Comparison of ENCODE assay signal across 8 cellular contexts in genomic region chr3:69085543-69086132, GRCh38. TPM values are rescaled to one million over a fixed set of nuclear protein-coding genes. Genes with fewer than 3 reads are reported as not detected.
DNase-seq lines count a peak whose midpoint lies in the region; ATAC-seq and TF ChIP-seq lines count a peak whose summit lies in the region.

No MANE protein-coding gene starts in this region.

- no peaks in the 10 kb centered on the region for H3K27me3 ChIP-seq in BJ (ENCODE audit: control insufficient read depth, insufficient read depth, low read length)

- CTCF ChIA-PET in BJ (lab: Yijun Ruan, JAX): interaction anchor here (3.0 kb wide), 1 partner anchor 35 kb away, joined by 19 read pairs; the partner anchor contains the start of gene LMOD3

- H3K27me3 Mint-ChIP-seq in HFFc6 (ENCODE audit: insufficient read depth) (peaks cover 1% of the 10 kb centered on the region), progenitor cell of endocrine pancreas (no peaks in the 10 kb centered on the region)
- H3K27me3 Mint-ChIP-seq in activated naive CD8-positive, alpha-beta T cell treated with anti-CD3 and anti-CD28 coated beads, Interleukin-2, amount 50 U/mL, for 24 hours: no peaks in the 10 kb centered on the region

- H3K4me1 Mint-ChIP-seq in HFFc6 (ENCODE audit: low read depth) (peaks cover 84% of the 10 kb centered on the region), progenitor cell of endocrine pancreas (ENCODE audit: low read depth) (peaks cover 30% of the 10 kb centered on the region)
- peaks cover 77% of the 10 kb centered on the region for H3K4me1 Mint-ChIP-seq in activated naive CD8-positive, alpha-beta T cell treated with anti-CD3 and anti-CD28 coated beads, Interleukin-2, amount 50 U/mL, for 24 hours

- DNase-seq in BJ (ENCODE audit: low read depth): no peak
- DNase-seq in HFFc6: no peak
- peak; percentile 41 for DNase-seq in activated naive CD8-positive, alpha-beta T cell treated with anti-CD3 and anti-CD28 coated beads, Interleukin-2, amount 50 U/mL, for 24 hours
- DNase-seq in left ventricle myocardium superior: peak; percentile 49
- no peak for DNase-seq in progenitor cell of endocrine pancreas (ENCODE audit: low spot score, unreplicated experiment)

- peaks cover 11% of the 10 kb centered on the region for H3K36me3 Mint-ChIP-seq in HFFc6 (ENCODE audit: low read depth)
- peaks cover 13% of the 10 kb centered on the region for H3K36me3 Mint-ChIP-seq in activated naive CD8-positive, alpha-beta T cell treated with anti-CD3 and anti-CD28 coated beads, Interleukin-2, amount 50 U/mL, for 24 hours (ENCODE audit: low read depth)
- H3K36me3 Mint-ChIP-seq in progenitor cell of endocrine pancreas (ENCODE audit: insufficient read depth): peaks cover under 1% of the 10 kb centered on the region

- no peak for ATAC-seq in activated naive CD8-positive, alpha-beta T cell treated with anti-CD3 and anti-CD28 coated beads, Interleukin-2, amount 50 U/mL, for 24 hours
- ATAC-seq in left ventricle myocardium superior: peak; percentile 41
- ATAC-seq in GM18867 (IDR thresholded peaks at IDR 0.05; ENCODE audit: unreplicated experiment): no peak
- ATAC-seq in GM19467 (IDR thresholded peaks at IDR 0.05; ENCODE audit: unreplicated experiment): no peak
- no peak for ATAC-seq in GM19328 (IDR thresholded peaks at IDR 0.05; ENCODE audit: unreplicated experiment)

- intact Hi-C loops in left ventricle myocardium superior (cut with micrococcal nuclease): no loop called here

- H3K27ac Mint-ChIP-seq in HFFc6 (peak overlapping the region; percentile 96), progenitor cell of endocrine pancreas (peak overlapping the region; percentile 71)
- peak overlapping the region; percentile 99 for H3K27ac Mint-ChIP-seq in activated naive CD8-positive, alpha-beta T cell treated with anti-CD3 and anti-CD28 coated beads, Interleukin-2, amount 50 U/mL, for 24 hours

- H3K9me3 Mint-ChIP-seq in HFFc6: no peaks in the 10 kb centered on the region
- H3K9me3 Mint-ChIP-seq in activated naive CD8-positive, alpha-beta T cell treated with anti-CD3 and anti-CD28 coated beads, Interleukin-2, amount 50 U/mL, for 24 hours: no peaks in the 10 kb centered on the region
- H3K9me3 Mint-ChIP-seq in progenitor cell of endocrine pancreas (ENCODE audit: low read depth): no peaks in the 10 kb centered on the region

- H3K4me3 Mint-ChIP-seq in HFFc6 (peak overlapping the region; percentile 95), progenitor cell of endocrine pancreas (ENCODE audit: low read depth) (peak overlapping the region; percentile 93)
- peak overlapping the region; percentile 86 for H3K4me3 Mint-ChIP-seq in activated naive CD8-positive, alpha-beta T cell treated with anti-CD3 and anti-CD28 coated beads, Interleukin-2, amount 50 U/mL, for 24 hours

- no peaks in the 10 kb centered on the region for H3K36me3 ChIP-seq in BJ (ENCODE audit: control insufficient read depth, insufficient read depth, low read length)

- no peak for TF ChIP-seq CTCF in BJ (IDR thresholded peaks at IDR 0.05; ENCODE audit: insufficient read depth, low read depth, low read length)
- no peak for TF ChIP-seq CTCF in HFFc6 (IDR thresholded peaks at IDR 0.05)
- no peak for TF ChIP-seq CTCF in progenitor cell of endocrine pancreas (IDR thresholded peaks at IDR 0.05; ENCODE audit: unreplicated experiment)

- POLR2A ChIA-PET in BJ (lab: Charles Lee): no interaction called here

- H3K4me3 ChIP-seq in BJ (ENCODE audit: low read depth, low read length): peak overlapping the region; percentile 83

RNA-seq across cellular contexts. Expression of gene ARL6IP5, which starts 0.9 kb away (rescaled TPM):
- polyA plus RNA-seq in BJ (2011; rRNA removed): 129 TPM in 2 replicates
- 36.7 and 80.6 TPM in 2 replicates for polyA minus RNA-seq in BJ (2011; rRNA and poly(A)+ RNA removed)
- total RNA-seq in HFFc6 (2021; fragmentation: NEBNext Ultra II Directional; extraction: Animal tissue kit (Norgen Biotek cat#: 25700)): 100 to 1,000 TPM; 108 to 132 (median 119) TPM
- total RNA-seq in left ventricle myocardium superior: 214 TPM
- 48.5 and 55.4 TPM in 2 replicates for total RNA-seq in progenitor cell of endocrine pancreas

RNA-seq across cellular contexts. Expression of gene UBA3, which starts 5.5 kb away (rescaled TPM):
- 36.6 and 71.8 TPM in 2 replicates for polyA plus RNA-seq in BJ (2011; rRNA removed)
- polyA minus RNA-seq in BJ (2011; rRNA and poly(A)+ RNA removed): 16.0 and 20.5 TPM in 2 replicates
- 10 to 100 TPM; 62.1 to 75.4 (median 63.6) TPM for total RNA-seq in HFFc6 (2021; fragmentation: NEBNext Ultra II Directional; extraction: Animal tissue kit (Norgen Biotek cat#: 25700))
- total RNA-seq in left ventricle myocardium superior (93.4 TPM), progenitor cell of endocrine pancreas (76.2 and 86.9 TPM in 2 replicates)

RNA-seq across cellular contexts. Expression of gene TMF1, which starts 33.5 kb away (rescaled TPM):
- polyA plus RNA-seq in BJ (2011; rRNA removed): 7.7 and 14.3 TPM in 2 replicates
- 9.7 and 10.0 TPM in 2 replicates for polyA minus RNA-seq in BJ (2011; rRNA and poly(A)+ RNA removed)
- 10 to 100 TPM; 43.7 to 46.9 (median 45.2) TPM for total RNA-seq in HFFc6 (2021; fragmentation: NEBNext Ultra II Directional; extraction: Animal tissue kit (Norgen Biotek cat#: 25700))
- total RNA-seq in left ventricle myocardium superior (18.9 TPM), progenitor cell of endocrine pancreas (30.1 and 34.2 TPM in 2 replicates)

RNA-seq across cellular contexts. Expression of gene LMOD3, which starts 36.8 kb away (rescaled TPM):
- polyA plus RNA-seq in BJ (2011; rRNA removed): not detected in 2 replicates
- not detected in 2 replicates for polyA minus RNA-seq in BJ (2011; rRNA and poly(A)+ RNA removed)
- not detected for total RNA-seq in HFFc6 (2021; fragmentation: NEBNext Ultra II Directional; extraction: Animal tissue kit (Norgen Biotek cat#: 25700))
- total RNA-seq in left ventricle myocardium superior: 162 TPM
- total RNA-seq in progenitor cell of endocrine pancreas: not detected in 2 replicates

Comparison
In these comparisons a context has a peak if more than half of its experiments do, and no peak if none do; other contexts are left out.
1. DNase-seq: peak in activated naive CD8-positive, alpha-beta T cell treated with anti-CD3 and anti-CD28 coated beads, Interleukin-2, amount 50 U/mL, for 24 hours (single experiment) and left ventricle myocardium superior (single experiment); none in BJ (single experiment), HFFc6 (single experiment) and progenitor cell of endocrine pancreas (single experiment).
2. Peak in every context shown above with its lines, with median percentiles within 50 percentile points of each other: H3K27ac Mint-ChIP-seq and H3K4me3 Mint-ChIP-seq.